In the genomic region with DNA sequence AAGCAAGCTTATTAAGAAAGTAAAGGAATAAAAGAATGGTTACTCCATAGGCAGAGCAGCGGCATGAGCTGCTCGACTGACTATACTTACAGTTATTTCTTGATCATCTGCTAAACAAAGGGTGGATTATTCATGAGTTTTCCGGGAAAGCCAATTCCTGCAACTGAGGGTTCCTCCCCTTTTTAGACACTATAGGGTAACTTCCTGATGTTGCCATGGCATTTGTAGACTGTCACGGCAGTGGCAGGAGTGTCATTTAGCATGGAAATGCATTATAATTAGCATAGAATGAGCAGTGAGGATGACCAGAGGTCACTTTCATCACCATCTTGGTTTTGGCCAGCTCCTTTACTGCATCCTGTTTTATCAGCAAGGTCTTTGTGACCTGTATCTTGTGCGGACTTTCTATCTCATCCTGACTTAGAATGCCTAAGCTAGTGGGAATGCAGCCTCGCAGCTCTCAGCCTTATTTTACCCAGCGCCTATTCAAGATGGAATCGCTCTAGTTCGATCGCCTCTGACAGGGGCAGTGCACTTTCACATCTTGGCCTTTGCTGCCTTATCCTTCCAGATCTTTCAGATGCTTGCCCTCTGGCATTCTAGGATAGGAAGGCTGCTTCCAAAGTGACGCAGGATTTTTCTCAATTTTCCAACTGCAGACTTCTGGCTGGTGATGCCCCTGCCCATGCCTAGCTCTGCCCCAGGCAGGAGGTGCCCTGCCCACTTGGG, we compare ENCODE assay signal across 15 cellular contexts. TPM values are rescaled to one million over a fixed set of nuclear protein-coding genes. Genes with fewer than 3 reads are reported as not detected.
DNase-seq lines count a peak whose midpoint lies in the region; ATAC-seq and TF ChIP-seq lines count a peak whose summit lies in the region.
"Not testable (repeated sequence)": the region's sequence is repeated elsewhere in the genome, so short reads cannot be mapped to it uniquely, and the experiment has no call there.
"Had no signal": no experiment of that assay in that cellular context is flagged by ENCODE, and none has a peak within 500 bp of the region (broad histone marks: within the 10 kb centered on the region; RNA-seq: fewer than 3 reads in every experiment).

No MANE protein-coding gene starts in this region.

- DNase-seq in Caco-2; PC-9; activated B cell treated with CpG ODN at 0.5 μM for 24 hours; activated naive CD4-positive, alpha-beta T cell treated with anti-CD3 and anti-CD28 coated beads for 36 hours; neuronal stem cell (ENCODE audit: low spot score): not testable (repeated sequence)
- DNase-seq in mesendoderm, result peak; percentile 33

- H3K79me1 ChIP-seq in mesendoderm (ENCODE audit: low read length); neuronal stem cell (ENCODE audit: low read depth, low read length): not testable (repeated sequence)

- not testable (repeated sequence) for H3K79me2 ChIP-seq in PC-9 (ENCODE audit: low read depth); mesendoderm (ENCODE audit: control insufficient read depth, insufficient read depth, low read length)

- not testable (repeated sequence) for H2AK5ac ChIP-seq in mesendoderm (ENCODE audit: low read length); neuronal stem cell (ENCODE audit: low read depth, low read length)

- not testable (repeated sequence) for H3K9me2 ChIP-seq in PC-9 (ENCODE audit: insufficient read depth)

- H3K27ac ChIP-seq in PC-9; mesendoderm (ENCODE audit: low read depth, low read length); neuronal stem cell (replicated peaks; ENCODE audit: low read length): not testable (repeated sequence)

- not testable (repeated sequence) for H2BK15ac ChIP-seq in mesendoderm (replicated peaks; ENCODE audit: low read depth); neuronal stem cell (ENCODE audit: low read length)

- ATAC-seq in activated B cell treated with CpG ODN at 0.5 μM for 24 hours (ENCODE audit: low read depth), result not testable (repeated sequence)

- not testable (repeated sequence) for H4K8ac ChIP-seq in mesendoderm (ENCODE audit: low read depth, low read length); neuronal stem cell (ENCODE audit: low read depth, low read length)

- H3K9me3 Mint-ChIP-seq in Caco-2 (ENCODE audit: unreplicated experiment); activated B cell treated with CpG ODN at 0.5 μM for 24 hours; activated naive CD4-positive, alpha-beta T cell treated with anti-CD3 and anti-CD28 coated beads for 36 hours; dendritic cell treated with granulocyte-macrophage colony-stimulating factor and Interleukin-4, amounts not matched to agents 40 ng/mL and 50 ng/mL, for 4 days: not testable (repeated sequence)

- H3K9ac ChIP-seq in mesendoderm (ENCODE audit: low read length); neuronal stem cell (ENCODE audit: low read depth, low read length, poor library complexity): not testable (repeated sequence)

- H3K4me3 ChIP-seq in Caco-2 (ENCODE audit: low read depth, low read length); PC-9; mesendoderm (ENCODE audit: low read length): not testable (repeated sequence)
- peak overlapping the region in 1 of 2 donors; percentile 18 for H3K4me3 ChIP-seq in neuronal stem cell (ENCODE audit: low read length in 2 of 2)

- H3K27me3 Mint-ChIP-seq in Caco-2 (ENCODE audit: insufficient read depth, unreplicated experiment); activated B cell treated with CpG ODN at 0.5 μM for 24 hours; activated naive CD4-positive, alpha-beta T cell treated with anti-CD3 and anti-CD28 coated beads for 36 hours (ENCODE audit: low read depth); dendritic cell treated with granulocyte-macrophage colony-stimulating factor and Interleukin-4, amounts not matched to agents 40 ng/mL and 50 ng/mL, for 4 days: not testable (repeated sequence)

- H3K4me1 Mint-ChIP-seq in Caco-2 (ENCODE audit: low read depth, unreplicated experiment) (peaks cover 13% of the 10 kb centered on the region), activated B cell treated with CpG ODN at 0.5 μM for 24 hours (peaks cover 29% of the 10 kb centered on the region)
- peaks cover 18% of the 10 kb centered on the region for H3K4me1 Mint-ChIP-seq in activated naive CD4-positive, alpha-beta T cell treated with anti-CD3 and anti-CD28 coated beads for 36 hours (ENCODE audit: low read depth)
- H3K4me1 Mint-ChIP-seq in dendritic cell treated with granulocyte-macrophage colony-stimulating factor and Interleukin-4, amounts not matched to agents 40 ng/mL and 50 ng/mL, for 4 days (ENCODE audit: low read depth), result peaks cover 39% of the 10 kb centered on the region

- H3K4me2 ChIP-seq in PC-9, result peak overlapping the region; percentile 74; the same call in 1 of the 2 replicates
- not testable (repeated sequence) for H3K4me2 ChIP-seq in mesendoderm (ENCODE audit: low read length); neuronal stem cell (ENCODE audit: insufficient read depth, low read length, poor library complexity, severe bottlenecking)

- H3K27me3 ChIP-seq in Caco-2 (replicated peaks; ENCODE audit: control insufficient read depth, insufficient read depth, low read length); PC-9 (ENCODE audit: insufficient read depth, low read depth); mesendoderm (ENCODE audit: insufficient read depth, low read length, poor library complexity); neuronal stem cell (ENCODE audit: control insufficient read depth in 3 of 3, insufficient read depth in 3 of 3, low read depth in 1 of 3, low read length in 3 of 3): not testable (repeated sequence)

- H4K20me1 ChIP-seq in PC-9 (ENCODE audit: insufficient read depth), result not testable (repeated sequence)

- POLR2A ChIA-PET in Caco-2 (lab: Charles Lee); activated B cell treated with CpG ODN at 0.5 μM for 24 hours (lab: Charles Lee): not testable (repeated sequence)
- POLR2A ChIA-PET in PC-9 (lab: Charles Lee; ENCODE audit: unreplicated experiment), result interaction anchor here (1.0 kb wide), 1 partner anchor 36 kb away, joined by 3 read pairs; no protein-coding TSS in a partner anchor

- not testable (repeated sequence) for TF ChIP-seq CTCF in Caco-2 (IDR thresholded peaks at IDR 0.05; ENCODE audit: insufficient read depth in 1 of 2, low read depth in 1 of 2, low read length in 1 of 2, severe bottlenecking in 1 of 2, unreplicated experiment in 1 of 2); PC-9 (conservative IDR thresholded peaks at IDR 0.05); activated B cell treated with CpG ODN at 0.5 μM for 24 hours (IDR thresholded peaks at IDR 0.05)

- not testable (repeated sequence) for H3F3A ChIP-seq in PC-9 (ENCODE audit: insufficient read depth, low read depth)

- not testable (repeated sequence) for H4K91ac ChIP-seq in neuronal stem cell (ENCODE audit: low read depth, low read length, poor library complexity)

- peak overlapping the region; percentile 83 for H3K4me3 Mint-ChIP-seq in Caco-2 (ENCODE audit: unreplicated experiment)
- not testable (repeated sequence) for H3K4me3 Mint-ChIP-seq in activated B cell treated with CpG ODN at 0.5 μM for 24 hours
- peak overlapping the region; percentile 94 for H3K4me3 Mint-ChIP-seq in activated naive CD4-positive, alpha-beta T cell treated with anti-CD3 and anti-CD28 coated beads for 36 hours
- peak overlapping the region; percentile 87 for H3K4me3 Mint-ChIP-seq in dendritic cell treated with granulocyte-macrophage colony-stimulating factor and Interleukin-4, amounts not matched to agents 40 ng/mL and 50 ng/mL, for 4 days

- H2BK120ac ChIP-seq in mesendoderm (ENCODE audit: low read depth, low read length); neuronal stem cell (ENCODE audit: low read depth, low read length): not testable (repeated sequence)

- not testable (repeated sequence) for H2AFZ ChIP-seq in PC-9
- peak overlapping the region; percentile 86 for H2AFZ ChIP-seq in neuronal stem cell (ENCODE audit: low read length)

- not testable (repeated sequence) for H3K36me3 ChIP-seq in Caco-2 (ENCODE audit: control insufficient read depth, insufficient read depth, low read length); PC-9 (ENCODE audit: low read depth); mesendoderm (ENCODE audit: control insufficient read depth, insufficient read depth, low read length); neuronal stem cell (replicated peaks in 1 of 2; ENCODE audit: control insufficient read depth in 2 of 2, insufficient read depth in 2 of 2, low read length in 2 of 2)

- not testable (repeated sequence) for BruUV-seq in Caco-2 (replicated peaks; lab: Mats Ljungman, UMichigan); PC-9 (replicated peaks; lab: Mats Ljungman, UMichigan)

- H2BK12ac ChIP-seq in neuronal stem cell (ENCODE audit: low read length), result not testable (repeated sequence)

- CTCF ChIA-PET in Caco-2 (lab: Charles Lee); PC-9 (lab: Charles Lee): not testable (repeated sequence)
- CTCF ChIA-PET in activated B cell treated with CpG ODN at 0.5 μM for 24 hours (lab: Charles Lee), result interaction anchor here (1.1 kb wide), 1 partner anchor 16 kb away, joined by 3 read pairs; no protein-coding TSS in a partner anchor
- CTCF ChIA-PET in activated naive CD4-positive, alpha-beta T cell treated with anti-CD3 and anti-CD28 coated beads for 36 hours (lab: Charles Lee), result interaction anchor here (0.6 to 1.3 kb wide), 2 partner anchors 13 to 16 kb away, joined by 3 to 4 read pairs; no protein-coding TSS in a partner anchor

- intact Hi-C loops in Caco-2 (cut with micrococcal nuclease; ENCODE audit: unreplicated experiment); PC-9 (cut with micrococcal nuclease; ENCODE audit: unreplicated experiment); dendritic cell treated with granulocyte-macrophage colony-stimulating factor and Interleukin-4, amounts not matched to agents 40 ng/mL and 50 ng/mL, for 4 days (cut with micrococcal nuclease): not testable (repeated sequence)
- intact Hi-C loops in activated B cell treated with CpG ODN at 0.5 μM for 24 hours (cut with micrococcal nuclease), result loop anchor here (10.0 kb wide), 1 partner anchor 543 kb away; no protein-coding TSS in a partner anchor
- intact Hi-C loops in activated naive CD4-positive, alpha-beta T cell treated with anti-CD3 and anti-CD28 coated beads for 36 hours (cut with micrococcal nuclease), result loop anchor here (2.0 kb wide), 1 partner anchor 37 kb away; the partner anchor contains the start of gene KRCC1

- H3K18ac ChIP-seq in mesendoderm (ENCODE audit: low read length); neuronal stem cell (ENCODE audit: low read length): not testable (repeated sequence)

- H3K23ac ChIP-seq in mesendoderm (ENCODE audit: low read length); neuronal stem cell (ENCODE audit: low read depth, low read length, poor library complexity): not testable (repeated sequence)

- not testable (repeated sequence) for H3K56ac ChIP-seq in mesendoderm (ENCODE audit: low read length)

- not testable (repeated sequence) for H3K14ac ChIP-seq in neuronal stem cell (ENCODE audit: low read length)

- H3K4me1 ChIP-seq in Caco-2; PC-9 (replicated peaks; ENCODE audit: insufficient read depth); mesendoderm (ENCODE audit: control insufficient read depth, low read depth, low read length): not testable (repeated sequence)
- H3K4me1 ChIP-seq in neuronal stem cell (ENCODE audit: control insufficient read depth in 2 of 2, insufficient read depth in 1 of 2, low read depth in 1 of 2, low read length in 2 of 2), result peaks cover 4 to 18% of the 10 kb centered on the region in 2 donors

- not testable (repeated sequence) for H2BK5ac ChIP-seq in mesendoderm (ENCODE audit: low read length); neuronal stem cell (ENCODE audit: low read length)

- H4K5ac ChIP-seq in mesendoderm (ENCODE audit: low read length), result not testable (repeated sequence)

- not testable (repeated sequence) for H3K9me3 ChIP-seq in Caco-2; PC-9 (ENCODE audit: insufficient read depth, low read depth); neuronal stem cell (replicated peaks in 1 of 2; ENCODE audit: control insufficient read depth in 2 of 2, insufficient read depth in 1 of 2, low read depth in 1 of 2, low read length in 2 of 2)

- H3K27ac Mint-ChIP-seq in Caco-2 (ENCODE audit: unreplicated experiment) (peak overlapping the region; percentile 99), activated B cell treated with CpG ODN at 0.5 μM for 24 hours (peak overlapping the region; percentile 100)
- H3K27ac Mint-ChIP-seq in activated naive CD4-positive, alpha-beta T cell treated with anti-CD3 and anti-CD28 coated beads for 36 hours, result not testable (repeated sequence)
- peak overlapping the region; percentile 93 for H3K27ac Mint-ChIP-seq in dendritic cell treated with granulocyte-macrophage colony-stimulating factor and Interleukin-4, amounts not matched to agents 40 ng/mL and 50 ng/mL, for 4 days

- no CpG with 5 or more reads among the region's 11 CpGs for WGBS in mesendoderm (ENCODE audit: extremely low coverage, insufficient coverage, low lambda C conversion rate)
- no CpG with 5 or more reads among the region's 11 CpGs for whole genome bisulfite sequencing in neuronal stem cell (ENCODE audit: extremely low coverage in 2 of 2, insufficient read length in 2 of 2, insufficient replicate concordance in 1 of 2), 2 donors

- H3K36me3 Mint-ChIP-seq in Caco-2 (ENCODE audit: insufficient read depth, unreplicated experiment) (peaks cover 19% of the 10 kb centered on the region), activated B cell treated with CpG ODN at 0.5 μM for 24 hours (ENCODE audit: low read depth) (peaks cover 10% of the 10 kb centered on the region)
- H3K36me3 Mint-ChIP-seq in activated naive CD4-positive, alpha-beta T cell treated with anti-CD3 and anti-CD28 coated beads for 36 hours (ENCODE audit: low read depth); dendritic cell treated with granulocyte-macrophage colony-stimulating factor and Interleukin-4, amounts not matched to agents 40 ng/mL and 50 ng/mL, for 4 days (ENCODE audit: low read depth): not testable (repeated sequence)

- H3K4ac ChIP-seq in mesendoderm (ENCODE audit: low read depth, low read length); neuronal stem cell (ENCODE audit: low read length): not testable (repeated sequence)

RNA-seq across cellular contexts. Expression of gene RNU2-63P, which starts 1.9 kb away (rescaled TPM):
- total RNA-seq in Caco-2 (2022) (18.6 and 19.4 TPM in 2 replicates), PC-9 (2021) (3.9 TPM in 1 of 2 replicates, not detected in the other), activated B cell treated with CpG ODN at 0.5 μM for 24 hours (9.7 and 19.5 TPM in 2 replicates)
- total RNA-seq in activated naive CD4-positive, alpha-beta T cell treated with anti-CD3 and anti-CD28 coated beads for 36 hours, result 10 to 100 TPM; 12.6 to 13.1 TPM
- not detected for polyA plus RNA-seq in mesendoderm (2013, experiment 1 of 2)
- not detected for polyA plus RNA-seq in mesendoderm (2013, experiment 2 of 2)
- not detected for polyA plus RNA-seq in neuronal stem cell (2013, experiment 1 of 2)
- not detected for polyA plus RNA-seq in neuronal stem cell (2013, experiment 2 of 2)
- total RNA-seq: endothelial cell of umbilical vein, M059J, right atrium auricular region, smooth muscle cell, upper lobe of left lung had no signal
- polyA plus RNA-seq: aorta, endothelial cell of umbilical vein, fibroblast of lung had no signal

RNA-seq across cellular contexts. Expression of gene KRCC1, which starts 37.3 kb away (rescaled TPM):
- total RNA-seq in Caco-2 (2022) (5.4 and 7.6 TPM in 2 replicates), PC-9 (2021) (12.3 and 17.4 TPM in 2 replicates), activated B cell treated with CpG ODN at 0.5 μM for 24 hours (19.0 and 20.8 TPM in 2 replicates)
- 1 to 10 TPM; 2.4 to 2.5 TPM for total RNA-seq in activated naive CD4-positive, alpha-beta T cell treated with anti-CD3 and anti-CD28 coated beads for 36 hours
- polyA plus RNA-seq in mesendoderm (2013, experiment 1 of 2), result 11.1 TPM
- 11.1 TPM for polyA plus RNA-seq in mesendoderm (2013, experiment 2 of 2)
- 24.2 TPM for polyA plus RNA-seq in neuronal stem cell (2013, experiment 1 of 2)
- polyA plus RNA-seq in neuronal stem cell (2013, experiment 2 of 2), result 25.1 TPM

RNA-seq across cellular contexts. Expression of gene SMYD1, which starts 49.4 kb away (rescaled TPM):
- total RNA-seq in Caco-2 (2022) (not detected in 2 replicates), PC-9 (2021) (not detected in 2 replicates), activated B cell treated with CpG ODN at 0.5 μM for 24 hours (not detected in 2 replicates)
- total RNA-seq in activated naive CD4-positive, alpha-beta T cell treated with anti-CD3 and anti-CD28 coated beads for 36 hours, result not detected
- 0.01 TPM for polyA plus RNA-seq in mesendoderm (2013, experiment 1 of 2)
- polyA plus RNA-seq in mesendoderm (2013, experiment 2 of 2), result 0.01 TPM
- polyA plus RNA-seq in neuronal stem cell (2013, experiment 1 of 2), result 0.01 TPM
- 0.03 TPM for polyA plus RNA-seq in neuronal stem cell (2013, experiment 2 of 2)
- total RNA-seq: activated CD8-positive, alpha-beta memory T cell treated with anti-CD3 and anti-CD28 coated beads for 36 hours; aorta; endothelial cell of umbilical vein; fibroblast of lung; M059J; smooth muscle cell; upper lobe of left lung had no signal
- polyA plus RNA-seq: endothelial cell of umbilical vein, fibroblast of lung, smooth muscle cell had no signal
